Comparison of ENCODE assay signal across 11 cellular contexts in genomic region chrX:23811135-23811781, GRCh38. TPM values are rescaled to one million over a fixed set of nuclear protein-coding genes. Genes with fewer than 3 reads are reported as not detected.
A peak's percentile ranks its signal among the peaks of the same experiment; 100 is the strongest.
DNase-seq lines count a peak whose midpoint lies in the region; ATAC-seq and TF ChIP-seq lines count a peak whose summit lies in the region.
"Had no signal": no experiment of that assay in that cellular context is flagged by ENCODE, and none has a peak within 500 bp of the region (broad histone marks: within the 10 kb centered on the region; RNA-seq: fewer than 3 reads in every experiment).

No MANE protein-coding gene starts in this region.

- H3K9me3 ChIP-seq in spleen, result peaks cover 0 to 6% (median 0%) of the 10 kb centered on the region in 8 donors

- DNase-seq in KBM-7 (peak; percentile 70), SK-MEL-5 (ENCODE audit: low read depth, low spot score) (peak; percentile 74), germinal center (ENCODE audit: low spot score) (peak; percentile 5), spleen (no peak), inferior parietal cortex (ENCODE audit: extremely low spot score) (no peak), NCI-H187 (lab: John Stamatoyannopoulos, UW) (no peak)
- DNase-seq: EL, NCI-H1930 had no signal

- WGBS in spleen, 5 donors, result 4 to 52% (median 15%) methylated on average over 11 of the region's 11 CpGs

- H3K27me3 ChIP-seq in spleen (replicated peaks in 1 of 7), result no peaks in the 10 kb centered on the region

- ATAC-seq in GM18519 (IDR thresholded peaks at IDR 0.05; ENCODE audit: low FRiP score, unreplicated experiment) (no peak), GM18505 (IDR thresholded peaks at IDR 0.05; ENCODE audit: unreplicated experiment) (no peak)
- ATAC-seq: SK-N-SH treated with all-trans-retinoic acid at 6 μM for 48 hours had no signal

- peak overlapping the region in 2 of 8 donors; percentile 0 to 3 for H3K4me3 ChIP-seq in spleen

- TF ChIP-seq CTCF in spleen (IDR thresholded peaks at IDR 0.05 in 8 of 11, conservative IDR thresholded peaks at IDR 0.05 in 3 of 11), result no peak

- intact Hi-C loops in spleen (cut with DNase I; ENCODE audit: low total_unique reads), result no loop called here

- peaks cover 0 to 12% (median 0%) of the 10 kb centered on the region in 6 donors for H3K4me1 ChIP-seq in spleen

- TF ChIP-seq POLR2A in spleen (IDR thresholded peaks at IDR 0.05) (no peak), GM18505 (IDR thresholded peaks at IDR 0.05; ENCODE audit: borderline replicate concordance, extremely low read depth, insufficient read depth, insufficient read length) (no peak)

- H3K27ac ChIP-seq in spleen, result peak overlapping the region in 6 of 8 donors; percentile 5 to 77 (median 64)

- no peaks in the 10 kb centered on the region for H3K36me3 ChIP-seq in spleen

- in situ Hi-C loops in KBM-7 (cut with MboI; ENCODE audit: low pct_unique_long_range_greater_than_20kb, low sequenced_read_pairs), result loop anchor here (25.0 kb wide), 1 partner anchor 99 kb away; no protein-coding TSS in a partner anchor
- in situ Hi-C loops in SK-MEL-5 (cut with HindIII; ENCODE audit: low pct_unique_long_range_greater_than_20kb, low sequenced_read_pairs), result no loop called here

RNA-seq across cellular contexts. Expression of gene SAT1, which starts 28.3 kb away (rescaled TPM):
- 480 and 515 TPM in 2 replicates for total RNA-seq in SK-MEL-5 (2014; rRNA removed; shearing (Covaris generic))
- 235 and 261 TPM in 2 replicates for polyA plus RNA-seq in SK-MEL-5 (2015; cell fraction: cytosol; rRNA removed)
- polyA plus RNA-seq in SK-MEL-5 (2015; cell fraction: nucleus; rRNA removed), result 8,783 and 10,421 TPM in 2 replicates
- 1,000 to 10,000 TPM in 3 of 7 donors, 100 to 1,000 TPM in 4; 714 to 2,832 (median 962) TPM for total RNA-seq in spleen
- 1,000 to 10,000 TPM in 2 of 3 donors, 100 to 1,000 TPM in 1; 809 to 1,355 (median 1,000) TPM for polyA plus RNA-seq in spleen

Comparison
In these comparisons a context has a peak if more than half of its experiments do, and no peak if none do; other contexts are left out.
1. DNase-seq: peak in KBM-7 (single experiment), SK-MEL-5 (single experiment) and germinal center (single experiment); none in spleen (single experiment), inferior parietal cortex (single experiment) and NCI-H187 (0 of 2).